In genomic region chr2:55047677-55048299, GRCh38 we compare ENCODE assay signal across 1 cellular context.
A peak's percentile ranks its signal among the peaks of the same experiment; 100 is the strongest.
TF ChIP-seq lines count a peak whose summit lies in the region.

No MANE protein-coding gene starts in this region.

TF ChIP-seq in HepG2, 621 proteins besides CTCF, POLR2A, EP300 and RAD21 (continued from another document and continues in another):
- TF ChIP-seq KIAA2018 (CRISPR knock-in tag; IDR thresholded peaks at IDR 0.05; ENCODE audit: borderline replicate concordance) (no peak), CSRNP2 (CRISPR knock-in tag; conservative IDR thresholded peaks at IDR 0.05; ENCODE audit: low read depth) (no peak), ZFX (CRISPR knock-in tag; IDR thresholded peaks at IDR 0.05; ENCODE audit: low read depth) (no peak; the same call in none of the 2 replicates), CEBPG (CRISPR knock-in tag; IDR thresholded peaks at IDR 0.05) (peak; percentile 89), ARNT2 (CRISPR knock-in tag; IDR thresholded peaks at IDR 0.05; ENCODE audit: low read depth) (no peak), POLR2AphosphoS5 (IDR thresholded peaks at IDR 0.05; ENCODE audit: low read depth, low read length) (no peak), ZNF281 (CRISPR knock-in tag; IDR thresholded peaks at IDR 0.05; ENCODE audit: borderline replicate concordance) (no peak), YY1 (IDR thresholded peaks at IDR 0.05; ENCODE audit: insufficient read depth, insufficient replicate concordance, low read depth, low read length) (no peak), HNRNPL (IDR thresholded peaks at IDR 0.05; ENCODE audit: low read depth, low read length) (no peak), TBX3 (IDR thresholded peaks at IDR 0.05; ENCODE audit: borderline replicate concordance) (no peak), ZNF777 (CRISPR knock-in tag; IDR thresholded peaks at IDR 0.05) (no peak), FOSL1 (CRISPR knock-in tag; IDR thresholded peaks at IDR 0.05; ENCODE audit: borderline replicate concordance) (no peak), ZNF891 (CRISPR knock-in tag; IDR thresholded peaks at IDR 0.05) (no peak), DBP (CRISPR knock-in tag; IDR thresholded peaks at IDR 0.05; ENCODE audit: not compliant biosample characterization) (no peak), HNF1A (IDR thresholded peaks at IDR 0.05; ENCODE audit: low read depth) (0 out of 2 replicates have a peak, but pooled peaks have one; percentile 17), HNF1A (CRISPR knock-in tag; IDR thresholded peaks at IDR 0.05; ENCODE audit: borderline replicate concordance) (no peak; the same call in 1 of the 2 replicates), TEAD3 (CRISPR knock-in tag; optimal IDR thresholded peaks at IDR 0.05; ENCODE audit: borderline replicate concordance) (peak; percentile 59), ZNF780A (CRISPR knock-in tag; IDR thresholded peaks at IDR 0.05) (no peak), NFE2 (CRISPR knock-in tag; IDR thresholded peaks at IDR 0.05) (no peak), CENPT (CRISPR knock-in tag; IDR thresholded peaks at IDR 0.05; ENCODE audit: low read depth) (no peak), DZIP1 (CRISPR knock-in tag; IDR thresholded peaks at IDR 0.05) (no peak), NFKBIZ (CRISPR knock-in tag; IDR thresholded peaks at IDR 0.05) (no peak), CREBL2 (CRISPR knock-in tag; IDR thresholded peaks at IDR 0.05; ENCODE audit: borderline replicate concordance) (no peak), HDAC1 (CRISPR knock-in tag; IDR thresholded peaks at IDR 0.05) (no peak; the same call in 1 of the 2 replicates), MTA1 (CRISPR knock-in tag; IDR thresholded peaks at IDR 0.05; ENCODE audit: borderline replicate concordance) (no peak)
